In the genomic region with DNA sequence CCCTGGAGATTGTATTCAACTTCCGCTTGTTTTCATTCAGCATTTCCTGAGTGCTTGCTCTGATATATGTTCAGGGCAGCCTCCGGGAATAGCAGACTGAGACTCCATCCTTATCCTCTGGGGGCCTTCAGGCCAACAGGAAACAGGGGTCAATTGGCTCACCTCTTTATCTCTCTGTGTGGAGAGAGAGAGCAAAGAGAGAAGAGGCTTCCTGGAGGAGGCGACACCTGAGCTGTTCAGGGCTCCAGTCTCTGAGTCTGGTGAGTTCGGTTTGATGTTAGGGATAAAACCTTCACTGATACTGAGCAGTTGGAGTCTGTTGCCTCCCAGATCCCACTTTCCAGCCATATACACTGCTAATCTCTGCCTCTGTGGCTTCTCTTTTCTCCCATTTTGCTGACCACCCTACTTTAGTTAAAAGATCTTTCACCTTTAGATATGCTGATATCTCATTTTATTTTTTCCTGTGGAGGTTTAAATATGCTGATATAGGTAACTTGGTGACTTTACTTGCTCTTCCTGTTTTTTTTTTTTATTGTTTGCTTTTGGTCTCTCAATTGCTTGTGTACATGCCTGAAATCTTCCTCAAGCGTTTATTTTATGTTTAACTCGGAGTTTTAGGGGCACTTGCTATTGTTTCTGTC, we compare ENCODE assay signal across 31 cellular contexts. TPM values are rescaled to one million over a fixed set of nuclear protein-coding genes. Genes with fewer than 3 reads are reported as not detected.
DNase-seq lines count a peak whose midpoint lies in the region; ATAC-seq, FAIRE-seq and TF ChIP-seq lines count a peak whose summit lies in the region.
"Had no signal": no experiment of that assay in that cellular context is flagged by ENCODE, and none has a peak within 500 bp of the region (broad histone marks: within the 10 kb centered on the region; RNA-seq: fewer than 3 reads in every experiment).

No MANE protein-coding gene starts in this region.

- CTCF ChIA-PET in K562 (lab: Yijun Ruan, JAX; ENCODE audit: low intra/inter-chr PET ratio): interaction anchor here (0.6 kb wide), 1 partner anchor 8 kb away, joined by 3 read pairs; no protein-coding TSS in a partner anchor

- peak; percentile 3 for DNase-seq in DMS153 treated with DMSO at 0.1 percent for 48 hours (lab: John Stamatoyannopoulos, UW; ENCODE audit: unreplicated experiment)
- no peak for DNase-seq in H9
- no peak for DNase-seq in K562 (ENCODE audit: extremely low read depth in 1 of 4, low spot score in 3 of 4)
- no peak for DNase-seq in thoracic aorta (ENCODE audit: low spot score)
- no peak for DNase-seq in NCI-H1694 treated with DMSO at 0.1 percent for 48 hours (lab: John Stamatoyannopoulos, UW)
- DNase-seq in NCI-H2196 (lab: John Stamatoyannopoulos, UW; ENCODE audit: unreplicated experiment): no peak
- no peak for DNase-seq in HuH-7.5 (ENCODE audit: low spot score)
- DNase-seq: activated CD4-positive, alpha-beta T cell treated with anti-CD3 and anti-CD28 coated beads for 48 hours; activated T-cell treated with anti-CD3 and anti-CD28 coated beads for 4 hours; amygdala; immature natural killer cell; left cardiac atrium; NCI-H1105 treated with DMSO at 0.1 percent for 48 hours; NCI-H1930; NCI-H345; RPMI8226; SJCRH30; stimulated activated CD4-positive, alpha-beta T cell treated with anti-CD3 and anti-CD28 coated beads, Interleukin-4, amount 100 ng/mL, for 24 hours; T1000; WERI-Rb-1 had no signal

- no peak overlapping the region for H2AK5ac ChIP-seq in H9 (ENCODE audit: insufficient read length, low read length)

- no peaks in the 10 kb centered on the region for H3K36me3 ChIP-seq in K562 (ENCODE audit: control insufficient read depth, insufficient read depth, low read length)
- H3K36me3 ChIP-seq in thoracic aorta: peaks cover 12% of the 10 kb centered on the region
- H3K36me3 ChIP-seq: MG63 had no signal

- H3K9ac ChIP-seq in H9 (ENCODE audit: extremely low read depth, insufficient read length, low read length): no peak overlapping the region
- no peak overlapping the region for H3K9ac ChIP-seq in K562 (ENCODE audit: insufficient read depth in 1 of 2, low read depth in 2 of 2, low read length in 2 of 2)
- H3K9ac ChIP-seq: KMS-11 had no signal

- in situ Hi-C loops in K562 (cut with MboI): no loop called here

- H2BK5ac ChIP-seq in H9 (ENCODE audit: insufficient read length, low read length): no peak overlapping the region

- no peak overlapping the region for H3T11ph ChIP-seq in H9 (ENCODE audit: low read length)

- no peak overlapping the region for H3K4ac ChIP-seq in H9 (ENCODE audit: low read depth, low read length)

- H2BK120ac ChIP-seq in H9 (ENCODE audit: low read depth, low read length, poor library complexity, severe bottlenecking): no peak overlapping the region

- H3K4me1 ChIP-seq in H9 (ENCODE audit: insufficient read depth, low read length) (peaks cover 8% of the 10 kb centered on the region; the same call in 1 of the 2 replicates), K562 (replicated peaks in 1 of 2; ENCODE audit: control insufficient read depth in 2 of 2, insufficient read depth in 2 of 2, low read length in 2 of 2) (no peaks in the 10 kb centered on the region), thoracic aorta (ENCODE audit: control insufficient read depth in 1 of 2, low read depth in 2 of 2) (peaks cover 5 to 37% of the 10 kb centered on the region in 2 donors)
- H3K4me1 ChIP-seq: gastroesophageal sphincter, SJCRH30 had no signal

- H2BK15ac ChIP-seq in H9 (ENCODE audit: low read depth, low read length): no peak overlapping the region

- H3K23me2 ChIP-seq in H9 (ENCODE audit: insufficient read length, low read depth, low read length, poor library complexity, severe bottlenecking): no peaks in the 10 kb centered on the region

- no peak overlapping the region for H3K4me3 Mint-ChIP-seq in H9
- H3K4me3 Mint-ChIP-seq: activated naive CD4-positive, alpha-beta T cell treated with anti-CD3 and anti-CD28 coated beads, Interleukin-2, amount 50 U/mL, for 24 hours; CD14-positive monocyte; immature natural killer cell; natural killer cell treated with Interleukin-12 subunit alpha and Interleukin-12 subunit beta and Interleukin-15 and Interleukin-18, amount 100 ng/mL, for 72 hours had no signal

- no peaks in the 10 kb centered on the region; the same call in 1 of the 2 replicates for H3K27me3 Mint-ChIP-seq in H9 (ENCODE audit: low read depth)
- H3K27me3 Mint-ChIP-seq: natural killer cell treated with Interleukin-12 subunit alpha and Interleukin-12 subunit beta and Interleukin-15 and Interleukin-18, amount 100 ng/mL, for 72 hours had no signal

- no peak overlapping the region for H2BK20ac ChIP-seq in H9 (ENCODE audit: low read depth, low read length, poor library complexity, severe bottlenecking)

- H4K5ac ChIP-seq in H9 (ENCODE audit: insufficient read length, low read depth, low read length): no peak overlapping the region

- H3K4me1 Mint-ChIP-seq in H9: peaks cover 16 to 17% of the 10 kb centered on the region in 2 experiments
- H3K4me1 Mint-ChIP-seq: activated naive CD4-positive, alpha-beta T cell treated with anti-CD3 and anti-CD28 coated beads, Interleukin-2, amount 50 U/mL, for 24 hours; CD14-positive monocyte; immature natural killer cell had no signal

- H3K27ac Mint-ChIP-seq in H9: peak overlapping the region in 2 of 3 experiments; percentile 6 to 43; a peak in 4 of 7 replicates
- H3K27ac Mint-ChIP-seq: activated naive CD4-positive, alpha-beta T cell treated with anti-CD3 and anti-CD28 coated beads, Interleukin-2, amount 50 U/mL, for 24 hours; immature natural killer cell; natural killer cell treated with Interleukin-12 subunit alpha and Interleukin-12 subunit beta and Interleukin-15 and Interleukin-18, amount 100 ng/mL, for 72 hours had no signal

- H2AFZ ChIP-seq in H9 (ENCODE audit: low read length) (no peak overlapping the region), K562 (ENCODE audit: low read depth, low read length) (no peak overlapping the region)
- H2AFZ ChIP-seq: hepatocyte had no signal

- H3K9me3 ChIP-seq in H9 (ENCODE audit: control insufficient read depth, low read depth, low read length) (no peaks in the 10 kb centered on the region), K562 (replicated peaks; ENCODE audit: control insufficient read depth, insufficient read depth, low read depth, low read length) (no peaks in the 10 kb centered on the region), thoracic aorta (no peaks in the 10 kb centered on the region)

- H3K79me1 ChIP-seq in H9 (ENCODE audit: insufficient read depth, low read depth, low read length, poor library complexity, severe bottlenecking): no peaks in the 10 kb centered on the region

- POLR2A ChIA-PET in K562 (lab: Yijun Ruan, JAX): interaction anchor here (0.6 kb wide), 1 partner anchor 42 kb away, joined by 3 read pairs; no protein-coding TSS in a partner anchor

- no CpG with 5 or more reads among the region's 6 CpGs for WGBS in H9 (ENCODE audit: extremely low coverage, insufficient read length, low lambda C conversion rate)
- 3% methylated on average over 5 of the region's 6 CpGs for WGBS in K562 (ENCODE audit: insufficient coverage, low coverage, missing lambda C conversion rate)

- H3K27me3 ChIP-seq in H9 (ENCODE audit: insufficient read depth, low read length) (no peaks in the 10 kb centered on the region), K562 (ENCODE audit: control insufficient read depth in 2 of 2, insufficient read depth in 2 of 2, low read length in 2 of 2) (peaks cover 0 to 16% of the 10 kb centered on the region in 2 experiments; a peak in 4 of 5 replicates), thoracic aorta (replicated peaks; ENCODE audit: insufficient read depth) (no peaks in the 10 kb centered on the region)
- H3K27me3 ChIP-seq: gastroesophageal sphincter, hepatocyte, MG63, SJCRH30, tibial nerve had no signal

- no peak for FAIRE-seq in K562 (lab: Jason Lieb, UNC)
- FAIRE-seq: bronchial epithelial cell, GM12878 had no signal

- H3K56ac ChIP-seq in H9 (ENCODE audit: insufficient read length, low read depth, low read length): no peak overlapping the region

- H3K9me3 Mint-ChIP-seq in H9: peaks cover 4 to 6% of the 10 kb centered on the region in 2 experiments; a peak in 3 of 5 replicates
- H3K9me3 Mint-ChIP-seq: activated naive CD4-positive, alpha-beta T cell treated with anti-CD3 and anti-CD28 coated beads, Interleukin-2, amount 50 U/mL, for 24 hours had no signal

- TF ChIP-seq POLR2A in K562 (conservative IDR thresholded peaks at IDR 0.05): no peak

- H4K91ac ChIP-seq in H9 (ENCODE audit: insufficient read length, low read depth, low read length): no peak overlapping the region

- no peak for TF ChIP-seq RAD21 in K562 (CRISPR knock-in tag; conservative IDR thresholded peaks at IDR 0.05 in 1 of 2, IDR thresholded peaks at IDR 0.05 in 1 of 2)

- intact Hi-C loops in K562 (cut with micrococcal nuclease): no loop called here

- no peaks in the 10 kb centered on the region for H3K9me1 ChIP-seq in K562 (ENCODE audit: control insufficient read depth, insufficient read depth, low read length)

- H3K36me3 Mint-ChIP-seq in H9 (ENCODE audit: insufficient read depth in 1 of 3, low read depth in 3 of 3): peaks cover 17 to 28% (median 21%) of the 10 kb centered on the region in 3 experiments; a peak in 6 of 7 replicates
- H3K36me3 Mint-ChIP-seq: activated naive CD4-positive, alpha-beta T cell treated with anti-CD3 and anti-CD28 coated beads, Interleukin-2, amount 50 U/mL, for 24 hours; CD14-positive monocyte; immature natural killer cell; natural killer cell treated with Interleukin-12 subunit alpha and Interleukin-12 subunit beta and Interleukin-15 and Interleukin-18, amount 100 ng/mL, for 72 hours had no signal

- H3K4me2 ChIP-seq in H9 (ENCODE audit: insufficient read depth, insufficient read length, low read length) (no peak overlapping the region), K562 (ENCODE audit: insufficient read depth, low read length) (no peak overlapping the region)
- H3K4me2 ChIP-seq: hepatocyte, KMS-11 had no signal

- no peak overlapping the region for H4K8ac ChIP-seq in H9 (replicated peaks; ENCODE audit: insufficient read length, low read depth, low read length)

- H3K4me3 ChIP-seq in K562 (no peak overlapping the region), thoracic aorta (peak overlapping the region; percentile 61)
- H3K4me3 ChIP-seq: gastroesophageal sphincter, GM12878, hepatocyte, MG63, SJCRH30, tibial nerve had no signal

- ATAC-seq in K562: no peak
- ATAC-seq in thoracic aorta (ENCODE audit: insufficient number of reproducible peaks, low FRiP score, low read depth): no peak
- ATAC-seq: gastroesophageal sphincter, GM12878 had no signal

- TF ChIP-seq CTCF in H9 (conservative IDR thresholded peaks at IDR 0.05) (no peak), K562 (IDR thresholded peaks at IDR 0.05 in 2 of 3, conservative IDR thresholded peaks at IDR 0.05 in 1 of 3; ENCODE audit: insufficient read depth in 2 of 3, low read depth in 1 of 3, low read length in 3 of 3) (no peak), thoracic aorta (IDR thresholded peaks at IDR 0.05) (no peak)

- H3K23ac ChIP-seq in H9 (ENCODE audit: insufficient read length, low read depth, low read length): no peak overlapping the region

- TF ChIP-seq EP300 in K562 (IDR thresholded peaks at IDR 0.05; ENCODE audit: low read length): no peak

- H4K20me1 ChIP-seq in H9 (ENCODE audit: control insufficient read depth, insufficient read depth, insufficient read length) (no peaks in the 10 kb centered on the region), K562 (replicated peaks; ENCODE audit: control insufficient read depth, insufficient read depth, low read length) (no peaks in the 10 kb centered on the region)

- H3K79me2 ChIP-seq in H9 (ENCODE audit: insufficient read depth, low read length) (no peaks in the 10 kb centered on the region), K562 (ENCODE audit: control insufficient read depth, insufficient read depth, low read length) (no peaks in the 10 kb centered on the region)
- H3K79me2 ChIP-seq: hepatocyte had no signal

- no peak overlapping the region for H3K18ac ChIP-seq in H9 (ENCODE audit: insufficient read length, low read depth, low read length)

- H3K27ac ChIP-seq in H9 (ENCODE audit: insufficient read length, low read depth, low read length): no peak overlapping the region
- no peak overlapping the region for H3K27ac ChIP-seq in K562 (ENCODE audit: extremely low read depth, low read depth, low read length)
- H3K27ac ChIP-seq in thoracic aorta: peak overlapping the region; percentile 89 to 91
- H3K27ac ChIP-seq: gastroesophageal sphincter, hepatocyte, KMS-11, SJCRH30, tibial nerve, WERI-Rb-1 had no signal

- no peak overlapping the region for H3K14ac ChIP-seq in H9 (ENCODE audit: insufficient read depth, low read length)

- no TSS peak for BruUV-seq in K562 (replicated peaks; lab: Mats Ljungman, UMichigan)

- H2BK12ac ChIP-seq in H9 (ENCODE audit: insufficient read length, low read depth, low read length): no peak overlapping the region

RNA-seq across cellular contexts. Expression of a gene that starts 56.9 kb away (rescaled TPM):
- total RNA-seq in H9 (2021): 7.2 and 8.0 TPM in 2 replicates
- 0.23 and 0.39 TPM in 2 replicates for total RNA-seq in K562 (2011; cell fraction: chromatin; rRNA removed; ENCODE audit: low replicate concordance)
- 0.17 and 0.26 TPM in 2 replicates for total RNA-seq in K562 (2011; cell fraction: nucleolus; rRNA removed)
- total RNA-seq in K562 (2011; cell fraction: nucleoplasm; rRNA removed): 0.59 and 0.92 TPM in 2 replicates
- 0.24 and 0.45 TPM in 2 replicates for total RNA-seq in K562 (2014; rRNA removed)
- total RNA-seq in K562 (2014; rRNA removed; fragmentation: Illumina TruSeq; extraction: Trizol): 0.29 and 0.40 TPM in 2 replicates
- 0.19 and 0.25 TPM in 2 replicates for total RNA-seq in K562 (2015; rRNA removed; fragmentation: Illumina TruSeq; extraction: Trizol)
- total RNA-seq in K562 (2021): 0.25 and 0.75 TPM in 2 replicates
- polyA plus RNA-seq in K562 (2011; rRNA removed): 0.28 and 0.49 TPM in 2 replicates
- polyA plus RNA-seq in K562 (2011; cell fraction: cytosol; rRNA removed): 0.24 and 0.30 TPM in 2 replicates
- polyA plus RNA-seq in K562 (2011; cell fraction: nucleus; rRNA removed): 0.13 and 0.29 TPM in 2 replicates
- 0.43 and 0.61 TPM in 2 replicates for polyA plus RNA-seq in K562 (2012)
- 0.19 and 0.28 TPM in 2 replicates for polyA plus RNA-seq in K562 (2014; fragmentation: Illumina TruSeq; extraction: Trizol)
- under 1 TPM; 0.01 to 0.18 TPM for polyA plus RNA-seq in K562 (2014; fragmentation: Nextera tagmentation; extraction: Ambion mirVana)
- 0.08 and 0.20 TPM in 2 replicates for polyA plus RNA-seq in K562 (2014; rRNA removed)
- 0.39 and 0.45 TPM in 2 replicates for polyA minus RNA-seq in K562 (2011; rRNA and poly(A)+ RNA removed)
- not detected in 2 replicates for polyA minus RNA-seq in K562 (2011; cell fraction: cytosol; rRNA and poly(A)+ RNA removed)
- polyA minus RNA-seq in K562 (2011; cell fraction: nucleus; rRNA and poly(A)+ RNA removed): 0.27 and 0.44 TPM in 2 replicates
- 10 to 100 TPM; 30.3 to 33.6 TPM for total RNA-seq in thoracic aorta
- total RNA-seq: GM12878; natural killer cell treated with Interleukin-12 subunit alpha and Interleukin-12 subunit beta and Interleukin-15 and Interleukin-18, amount 100 ng/mL, for 72 hours; osteocyte had no signal
- polyA plus RNA-seq: CD14-positive monocyte, GM12878, immature natural killer cell had no signal

Comparison
In these comparisons a context has a peak if more than half of its experiments do, and no peak if none do; other contexts are left out.
1. H3K27ac ChIP-seq: peak in thoracic aorta (2 of 2); none in H9 (single experiment) and K562 (single experiment).